8 cellular contexts compared by ENCODE assay signal in the genomic region with DNA sequence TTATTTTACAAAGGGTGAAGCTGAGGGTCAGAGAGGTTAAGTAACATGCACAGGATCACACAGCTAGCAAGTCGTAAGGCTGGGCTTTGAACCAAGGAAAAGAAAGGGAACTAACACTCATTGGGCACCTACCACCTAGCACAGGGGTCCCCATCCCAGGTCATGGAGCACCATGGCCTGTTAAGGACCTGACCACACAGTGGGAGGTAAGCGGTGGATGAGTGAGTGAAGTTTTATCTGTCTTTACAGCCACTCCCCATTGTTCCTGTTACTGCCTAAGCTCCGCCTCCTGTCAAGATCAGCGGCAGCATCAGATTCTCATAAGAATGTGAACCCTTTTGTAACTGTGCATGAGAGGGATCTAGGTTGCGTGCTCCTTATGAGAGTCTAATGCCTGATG.
"Had no signal": no experiment of that assay in that cellular context is flagged by ENCODE, and none has a peak within 500 bp of the region (broad histone marks: within the 10 kb centered on the region; RNA-seq: fewer than 3 reads in every experiment).

No MANE protein-coding gene starts in this region.

- H3K9me3 ChIP-seq: HAP-1 had no signal

- H3K36me3 ChIP-seq: HAP-1 had no signal

- H2AFZ ChIP-seq: GM23248, GM23338 had no signal

- H3K9me3 Mint-ChIP-seq: GM23338 had no signal

- H3K4me1 ChIP-seq: HAP-1 had no signal

- H3K27ac ChIP-seq: GM23248 had no signal

- H3K9ac ChIP-seq: GM23248 had no signal

- H3K4me2 ChIP-seq: GM23338 had no signal

- DNase-seq: GM23248, GOT3, H7, H9, HCEC 1CT, HFFc6 had no signal

- H3K4me3 ChIP-seq: GM23248, GM23338, HAP-1 had no signal

- H3K4me3 Mint-ChIP-seq: GM23338, H9, HFFc6 had no signal

- ATAC-seq: GM23338 had no signal

- H3K27ac Mint-ChIP-seq: GM23338, H9, HFFc6 had no signal
